ENCODE assay signal across 1 cellular context in the genomic region with DNA sequence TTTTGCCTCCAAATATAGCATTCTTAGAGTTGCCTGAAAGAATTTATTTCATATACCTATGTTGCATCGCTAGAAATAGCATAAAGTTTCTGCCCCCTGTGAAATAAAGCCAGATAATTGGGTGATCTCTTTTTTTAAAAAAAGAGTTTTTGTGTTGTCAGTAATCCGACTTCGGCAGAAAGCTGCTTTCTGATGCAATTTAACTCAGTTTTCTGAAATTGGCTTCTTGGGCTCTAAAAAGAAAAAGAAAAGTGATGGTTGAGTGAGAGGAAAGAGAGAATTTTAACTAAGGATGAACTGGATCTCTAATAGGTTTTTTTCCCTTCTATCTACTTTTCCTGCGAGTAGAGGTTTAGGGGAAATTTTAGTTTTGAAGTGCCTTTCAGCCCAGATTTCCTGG.
A peak's percentile ranks its signal among the peaks of the same experiment; 100 is the strongest.
TF ChIP-seq lines count a peak whose summit lies in the region.

No MANE protein-coding gene starts in this region.

TF ChIP-seq in K562, 482 proteins besides CTCF, POLR2A, EP300 and RAD21 (continued from another document and continues in another):
- TF ChIP-seq, protein P1, sequence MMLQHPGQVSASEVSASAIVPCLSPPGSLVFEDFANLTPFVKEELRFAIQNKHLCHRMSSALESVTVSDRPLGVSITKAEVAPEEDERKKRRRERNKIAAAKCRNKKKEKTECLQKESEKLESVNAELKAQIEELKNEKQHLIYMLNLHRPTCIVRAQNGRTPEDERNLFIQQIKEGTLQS (IDR thresholded peaks at IDR 0.05), result peak; percentile 47
- TF ChIP-seq, protein P1 (CRISPR knock-in tag; conservative IDR thresholded peaks at IDR 0.05), result no peak
- TF ChIP-seq ZNF79 (CRISPR knock-in tag; IDR thresholded peaks at IDR 0.05; ENCODE audit: low read depth) (no peak), ZNF696 (CRISPR knock-in tag; conservative IDR thresholded peaks at IDR 0.05) (no peak), ZNF695 (CRISPR knock-in tag; IDR thresholded peaks at IDR 0.05) (no peak), SRF (CRISPR knock-in tag; IDR thresholded peaks at IDR 0.05) (no peak), HNRNPUL1 (IDR thresholded peaks at IDR 0.05; ENCODE audit: low read length) (no peak), ZNF778 (CRISPR knock-in tag; IDR thresholded peaks at IDR 0.05) (no peak), ZNF165 (CRISPR knock-in tag; IDR thresholded peaks at IDR 0.05; ENCODE audit: borderline replicate concordance) (no peak), SRSF9 (IDR thresholded peaks at IDR 0.05; ENCODE audit: borderline replicate concordance, low read depth, low read length) (no peak), MYC (IDR thresholded peaks at IDR 0.05; ENCODE audit: low read depth, low read length) (no peak), MYC (CRISPR knock-in tag; IDR thresholded peaks at IDR 0.05; ENCODE audit: borderline replicate concordance, low read depth) (no peak), PTTG1 (tag; IDR thresholded peaks at IDR 0.05; ENCODE audit: low read depth) (no peak), MED1 (CRISPR knock-in tag; IDR thresholded peaks at IDR 0.05; ENCODE audit: borderline replicate concordance) (no peak), THRAP3 (IDR thresholded peaks at IDR 0.05; ENCODE audit: borderline replicate concordance) (no peak), E2F3 (CRISPR knock-in tag; IDR thresholded peaks at IDR 0.05) (no peak), POLR2B (IDR thresholded peaks at IDR 0.05; ENCODE audit: low read depth, partially characterized antibody) (no peak), BDP1 (IDR thresholded peaks at IDR 0.05; ENCODE audit: insufficient read depth, insufficient read length) (no peak), CEBPG (CRISPR knock-in tag; IDR thresholded peaks at IDR 0.05) (peak; percentile 59; the same call in 1 of the 2 replicates), CEBPG (tag; conservative IDR thresholded peaks at IDR 0.05 in 1 of 2, IDR thresholded peaks at IDR 0.05 in 1 of 2) (peak in 1 of 2 experiments; percentile 91; a peak in 2 of 4 replicates), EGR1 (conservative IDR thresholded peaks at IDR 0.05) (no peak), CHD2 (IDR thresholded peaks at IDR 0.05; ENCODE audit: low read depth, low read length) (no peak), MECOM (CRISPR knock-in tag; IDR thresholded peaks at IDR 0.05) (no peak), KLF10 (CRISPR knock-in tag; IDR thresholded peaks at IDR 0.05) (no peak), SNIP1 (IDR thresholded peaks at IDR 0.05; ENCODE audit: low read depth) (no peak), SMARCB1 (IDR thresholded peaks at IDR 0.05; ENCODE audit: insufficient read length, low read depth) (no peak), ARHGAP35 (IDR thresholded peaks at IDR 0.05; ENCODE audit: partially characterized antibody) (no peak), FOXJ3 (CRISPR knock-in tag; IDR thresholded peaks at IDR 0.05) (no peak), RBM25 (IDR thresholded peaks at IDR 0.05; ENCODE audit: low read depth, low read length, severe bottlenecking) (no peak), RBM15 (IDR thresholded peaks at IDR 0.05; ENCODE audit: insufficient read depth, low read length) (no peak), ZNF175 (CRISPR knock-in tag; IDR thresholded peaks at IDR 0.05; ENCODE audit: low read depth) (0 out of 2 replicates have a peak, but pooled peaks have one; percentile 51), CBFA2T3 (IDR thresholded peaks at IDR 0.05) (no peak), ZSCAN32 (CRISPR knock-in tag; IDR thresholded peaks at IDR 0.05) (0 out of 2 replicates have a peak, but pooled peaks have one; percentile 8), ZNF24 (IDR thresholded peaks at IDR 0.05) (no peak), POU5F1 (IDR thresholded peaks at IDR 0.05; ENCODE audit: borderline replicate concordance, low read depth, low read length, partially characterized antibody) (no peak), POLR2G (IDR thresholded peaks at IDR 0.05; ENCODE audit: low read depth, low read length) (no peak), ASH1L (IDR thresholded peaks at IDR 0.05; ENCODE audit: borderline replicate concordance, low read depth, partially characterized antibody) (no peak), GABPB1 (CRISPR knock-in tag; IDR thresholded peaks at IDR 0.05) (no peak), LCOR (CRISPR knock-in tag; IDR thresholded peaks at IDR 0.05) (no peak), HMGN3 (IDR thresholded peaks at IDR 0.05; ENCODE audit: borderline replicate concordance, extremely low read depth, insufficient read length, low read depth, low read length) (no peak), PHTF2 (CRISPR knock-in tag; IDR thresholded peaks at IDR 0.05) (no peak), ATF7 (IDR thresholded peaks at IDR 0.05) (0 out of 2 replicates have a peak, but pooled peaks have one; percentile 19), FOXA3 (CRISPR knock-in tag; conservative IDR thresholded peaks at IDR 0.05 in 1 of 2, IDR thresholded peaks at IDR 0.05 in 1 of 2) (no peak), HSF4 (CRISPR knock-in tag; IDR thresholded peaks at IDR 0.05; ENCODE audit: borderline replicate concordance) (no peak), MYNN (IDR thresholded peaks at IDR 0.05) (no peak), MYNN (CRISPR knock-in tag; IDR thresholded peaks at IDR 0.05) (no peak), ZNF551 (CRISPR knock-in tag; IDR thresholded peaks at IDR 0.05) (no peak), ZFP30 (CRISPR knock-in tag; IDR thresholded peaks at IDR 0.05; ENCODE audit: borderline replicate concordance) (no peak), STAG1 (CRISPR knock-in tag; IDR thresholded peaks at IDR 0.05; ENCODE audit: borderline replicate concordance) (no peak), SMAD1 (IDR thresholded peaks at IDR 0.05; ENCODE audit: low read depth, low read length, partially characterized antibody) (no peak), TEAD1 (CRISPR knock-in tag; IDR thresholded peaks at IDR 0.05) (no peak)
- TF ChIP-seq, protein P2, sequence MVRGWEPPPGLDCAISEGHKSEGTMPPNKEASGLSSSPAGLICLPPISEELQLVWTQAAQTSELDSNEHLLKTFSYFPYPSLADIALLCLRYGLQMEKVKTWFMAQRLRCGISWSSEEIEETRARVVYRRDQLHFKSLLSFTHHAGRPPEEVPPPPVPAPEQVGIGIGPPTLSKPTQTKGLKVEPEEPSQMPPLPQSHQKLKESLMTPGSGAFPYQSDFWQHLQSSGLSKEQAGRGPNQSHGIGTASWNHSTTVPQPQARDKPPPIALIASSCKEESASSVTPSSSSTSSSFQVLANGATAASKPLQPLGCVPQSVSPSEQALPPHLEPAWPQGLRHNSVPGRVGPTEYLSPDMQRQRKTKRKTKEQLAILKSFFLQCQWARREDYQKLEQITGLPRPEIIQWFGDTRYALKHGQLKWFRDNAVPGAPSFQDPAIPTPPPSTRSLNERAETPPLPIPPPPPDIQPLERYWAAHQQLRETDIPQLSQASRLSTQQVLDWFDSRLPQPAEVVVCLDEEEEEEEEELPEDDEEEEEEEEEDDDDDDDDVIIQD (CRISPR knock-in tag; IDR thresholded peaks at IDR 0.05), result no peak
- TF ChIP-seq, protein P3, sequence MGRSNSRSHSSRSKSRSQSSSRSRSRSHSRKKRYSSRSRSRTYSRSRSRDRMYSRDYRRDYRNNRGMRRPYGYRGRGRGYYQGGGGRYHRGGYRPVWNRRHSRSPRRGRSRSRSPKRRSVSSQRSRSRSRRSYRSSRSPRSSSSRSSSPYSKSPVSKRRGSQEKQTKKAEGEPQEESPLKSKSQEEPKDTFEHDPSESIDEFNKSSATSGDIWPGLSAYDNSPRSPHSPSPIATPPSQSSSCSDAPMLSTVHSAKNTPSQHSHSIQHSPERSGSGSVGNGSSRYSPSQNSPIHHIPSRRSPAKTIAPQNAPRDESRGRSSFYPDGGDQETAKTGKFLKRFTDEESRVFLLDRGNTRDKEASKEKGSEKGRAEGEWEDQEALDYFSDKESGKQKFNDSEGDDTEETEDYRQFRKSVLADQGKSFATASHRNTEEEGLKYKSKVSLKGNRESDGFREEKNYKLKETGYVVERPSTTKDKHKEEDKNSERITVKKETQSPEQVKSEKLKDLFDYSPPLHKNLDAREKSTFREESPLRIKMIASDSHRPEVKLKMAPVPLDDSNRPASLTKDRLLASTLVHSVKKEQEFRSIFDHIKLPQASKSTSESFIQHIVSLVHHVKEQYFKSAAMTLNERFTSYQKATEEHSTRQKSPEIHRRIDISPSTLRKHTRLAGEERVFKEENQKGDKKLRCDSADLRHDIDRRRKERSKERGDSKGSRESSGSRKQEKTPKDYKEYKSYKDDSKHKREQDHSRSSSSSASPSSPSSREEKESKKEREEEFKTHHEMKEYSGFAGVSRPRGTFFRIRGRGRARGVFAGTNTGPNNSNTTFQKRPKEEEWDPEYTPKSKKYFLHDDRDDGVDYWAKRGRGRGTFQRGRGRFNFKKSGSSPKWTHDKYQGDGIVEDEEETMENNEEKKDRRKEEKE (IDR thresholded peaks at IDR 0.05; ENCODE audit: borderline replicate concordance in 1 of 2, control insufficient read depth in 1 of 2, low read depth in 2 of 2, low read length in 1 of 2), result no peak
- TF ChIP-seq, protein P4, sequence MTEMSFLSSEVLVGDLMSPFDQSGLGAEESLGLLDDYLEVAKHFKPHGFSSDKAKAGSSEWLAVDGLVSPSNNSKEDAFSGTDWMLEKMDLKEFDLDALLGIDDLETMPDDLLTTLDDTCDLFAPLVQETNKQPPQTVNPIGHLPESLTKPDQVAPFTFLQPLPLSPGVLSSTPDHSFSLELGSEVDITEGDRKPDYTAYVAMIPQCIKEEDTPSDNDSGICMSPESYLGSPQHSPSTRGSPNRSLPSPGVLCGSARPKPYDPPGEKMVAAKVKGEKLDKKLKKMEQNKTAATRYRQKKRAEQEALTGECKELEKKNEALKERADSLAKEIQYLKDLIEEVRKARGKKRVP (CRISPR knock-in tag; IDR thresholded peaks at IDR 0.05), result peak; percentile 71
- TF ChIP-seq, protein P5, sequence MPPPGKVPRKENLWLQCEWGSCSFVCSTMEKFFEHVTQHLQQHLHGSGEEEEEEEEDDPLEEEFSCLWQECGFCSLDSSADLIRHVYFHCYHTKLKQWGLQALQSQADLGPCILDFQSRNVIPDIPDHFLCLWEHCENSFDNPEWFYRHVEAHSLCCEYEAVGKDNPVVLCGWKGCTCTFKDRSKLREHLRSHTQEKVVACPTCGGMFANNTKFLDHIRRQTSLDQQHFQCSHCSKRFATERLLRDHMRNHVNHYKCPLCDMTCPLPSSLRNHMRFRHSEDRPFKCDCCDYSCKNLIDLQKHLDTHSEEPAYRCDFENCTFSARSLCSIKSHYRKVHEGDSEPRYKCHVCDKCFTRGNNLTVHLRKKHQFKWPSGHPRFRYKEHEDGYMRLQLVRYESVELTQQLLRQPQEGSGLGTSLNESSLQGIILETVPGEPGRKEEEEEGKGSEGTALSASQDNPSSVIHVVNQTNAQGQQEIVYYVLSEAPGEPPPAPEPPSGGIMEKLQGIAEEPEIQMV (tag; conservative IDR thresholded peaks at IDR 0.05; ENCODE audit: low read depth), result no peak
- TF ChIP-seq, protein P6, sequence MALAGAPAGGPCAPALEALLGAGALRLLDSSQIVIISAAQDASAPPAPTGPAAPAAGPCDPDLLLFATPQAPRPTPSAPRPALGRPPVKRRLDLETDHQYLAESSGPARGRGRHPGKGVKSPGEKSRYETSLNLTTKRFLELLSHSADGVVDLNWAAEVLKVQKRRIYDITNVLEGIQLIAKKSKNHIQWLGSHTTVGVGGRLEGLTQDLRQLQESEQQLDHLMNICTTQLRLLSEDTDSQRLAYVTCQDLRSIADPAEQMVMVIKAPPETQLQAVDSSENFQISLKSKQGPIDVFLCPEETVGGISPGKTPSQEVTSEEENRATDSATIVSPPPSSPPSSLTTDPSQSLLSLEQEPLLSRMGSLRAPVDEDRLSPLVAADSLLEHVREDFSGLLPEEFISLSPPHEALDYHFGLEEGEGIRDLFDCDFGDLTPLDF (CRISPR knock-in tag; IDR thresholded peaks at IDR 0.05), result no peak
- TF ChIP-seq, protein P7, sequence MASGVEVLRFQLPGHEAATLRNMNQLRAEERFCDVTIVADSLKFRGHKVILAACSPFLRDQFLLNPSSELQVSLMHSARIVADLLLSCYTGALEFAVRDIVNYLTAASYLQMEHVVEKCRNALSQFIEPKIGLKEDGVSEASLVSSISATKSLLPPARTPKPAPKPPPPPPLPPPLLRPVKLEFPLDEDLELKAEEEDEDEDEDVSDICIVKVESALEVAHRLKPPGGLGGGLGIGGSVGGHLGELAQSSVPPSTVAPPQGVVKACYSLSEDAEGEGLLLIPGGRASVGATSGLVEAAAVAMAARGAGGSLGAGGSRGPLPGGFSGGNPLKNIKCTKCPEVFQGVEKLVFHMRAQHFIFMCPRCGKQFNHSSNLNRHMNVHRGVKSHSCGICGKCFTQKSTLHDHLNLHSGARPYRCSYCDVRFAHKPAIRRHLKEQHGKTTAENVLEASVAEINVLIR (CRISPR knock-in tag; IDR thresholded peaks at IDR 0.05), result no peak
- TF ChIP-seq, protein P8, sequence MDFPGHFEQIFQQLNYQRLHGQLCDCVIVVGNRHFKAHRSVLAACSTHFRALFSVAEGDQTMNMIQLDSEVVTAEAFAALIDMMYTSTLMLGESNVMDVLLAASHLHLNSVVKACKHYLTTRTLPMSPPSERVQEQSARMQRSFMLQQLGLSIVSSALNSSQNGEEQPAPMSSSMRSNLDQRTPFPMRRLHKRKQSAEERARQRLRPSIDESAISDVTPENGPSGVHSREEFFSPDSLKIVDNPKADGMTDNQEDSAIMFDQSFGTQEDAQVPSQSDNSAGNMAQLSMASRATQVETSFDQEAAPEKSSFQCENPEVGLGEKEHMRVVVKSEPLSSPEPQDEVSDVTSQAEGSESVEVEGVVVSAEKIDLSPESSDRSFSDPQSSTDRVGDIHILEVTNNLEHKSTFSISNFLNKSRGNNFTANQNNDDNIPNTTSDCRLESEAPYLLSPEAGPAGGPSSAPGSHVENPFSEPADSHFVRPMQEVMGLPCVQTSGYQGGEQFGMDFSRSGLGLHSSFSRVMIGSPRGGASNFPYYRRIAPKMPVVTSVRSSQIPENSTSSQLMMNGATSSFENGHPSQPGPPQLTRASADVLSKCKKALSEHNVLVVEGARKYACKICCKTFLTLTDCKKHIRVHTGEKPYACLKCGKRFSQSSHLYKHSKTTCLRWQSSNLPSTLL (IDR thresholded peaks at IDR 0.05), result no peak
